17 cellular contexts compared by ENCODE assay signal in genomic region chr2:231132126-231132525, GRCh38. TPM values are rescaled to one million over a fixed set of nuclear protein-coding genes. Genes with fewer than 3 reads are reported as not detected.
DNase-seq lines count a peak whose midpoint lies in the region; ATAC-seq and TF ChIP-seq lines count a peak whose summit lies in the region.
"Had no signal": no experiment of that assay in that cellular context is flagged by ENCODE, and none has a peak within 500 bp of the region (broad histone marks: within the 10 kb centered on the region; RNA-seq: fewer than 3 reads in every experiment).

No MANE protein-coding gene starts in this region.

- H3F3A ChIP-seq in PC-9 (ENCODE audit: insufficient read depth, low read depth), result peaks cover 38% of the 10 kb centered on the region; the same call in 1 of the 2 replicates

- TF ChIP-seq CTCF in PC-9 (conservative IDR thresholded peaks at IDR 0.05) (no peak), epithelial cell of esophagus (IDR thresholded peaks at IDR 0.05; ENCODE audit: insufficient read depth, low read depth, low read length, missing control alignments) (no peak), esophagus squamous epithelium (IDR thresholded peaks at IDR 0.05) (no peak), GM13977 (IDR thresholded peaks at IDR 0.05; ENCODE audit: extremely low read depth, insufficient read depth, missing control alignments) (no peak), omental fat pad (IDR thresholded peaks at IDR 0.05) (no peak)

- no peaks in the 10 kb centered on the region for H3K27me3 ChIP-seq in PC-9 (ENCODE audit: insufficient read depth, low read depth)
- no peaks in the 10 kb centered on the region for H3K27me3 ChIP-seq in esophagus squamous epithelium
- H3K27me3 ChIP-seq: cardiac muscle cell had no signal

- peaks cover 39% of the 10 kb centered on the region for H3K4me1 ChIP-seq in PC-9 (replicated peaks; ENCODE audit: insufficient read depth)
- H3K4me1 ChIP-seq in esophagus squamous epithelium, result no peaks in the 10 kb centered on the region

- TF ChIP-seq POLR2A in esophagus squamous epithelium (IDR thresholded peaks at IDR 0.05), result no peak

- POLR2A ChIA-PET in PC-9 (lab: Charles Lee; ENCODE audit: unreplicated experiment), result interaction anchor here (0.6 kb wide), 1 partner anchor 94 kb away, joined by 4 read pairs; no protein-coding TSS in a partner anchor

- ATAC-seq in GM19452 (IDR thresholded peaks at IDR 0.05; ENCODE audit: unreplicated experiment) (no peak), omental fat pad (ENCODE audit: low FRiP score) (no peak)

- WGBS in esophagus squamous epithelium, 2 donors, result 85 to 100% methylated on average over 1 of the region's 1 CpG

- in situ Hi-C loops in GM13977 (cut with MboI; ENCODE audit: low pct_unique_long_range_greater_than_20kb, low sequenced_read_pairs, unreplicated experiment), result no loop called here

- CTCF ChIA-PET in PC-9 (lab: Charles Lee), result no interaction called here

- no peaks in the 10 kb centered on the region; the same call in none of the 2 replicates for H4K20me1 ChIP-seq in PC-9 (ENCODE audit: insufficient read depth)

- H2AFZ ChIP-seq in PC-9, result no peak overlapping the region
- H2AFZ ChIP-seq: parathyroid adenoma had no signal

- H3K36me3 ChIP-seq in PC-9 (ENCODE audit: low read depth), result peaks cover 6% of the 10 kb centered on the region; the same call in 1 of the 2 replicates
- peaks cover 0 to under 1% (median 0%) of the 10 kb centered on the region in 3 donors for H3K36me3 ChIP-seq in esophagus squamous epithelium
- H3K36me3 ChIP-seq: cardiac muscle cell had no signal

- no TSS peak for BruUV-seq in PC-9 (replicated peaks; lab: Mats Ljungman, UMichigan)

- H3K79me2 ChIP-seq in PC-9 (ENCODE audit: low read depth), result peaks cover 51% of the 10 kb centered on the region
- H3K79me2 ChIP-seq: parathyroid adenoma had no signal

- no peaks in the 10 kb centered on the region; the same call in 1 of the 2 replicates for H3K9me2 ChIP-seq in PC-9 (ENCODE audit: insufficient read depth)

- DNase-seq in Daoy (ENCODE audit: low read depth) (peak; percentile 9), PC-9 (no peak), epithelial cell of esophagus (ENCODE audit: low read depth) (peak; percentile 27), myocyte (ENCODE audit: low read depth) (peak; percentile 67), esophagus squamous epithelium (lab: John Stamatoyannopoulos, UW) (no peak), GM13977 (ENCODE audit: low spot score) (no peak), omental fat pad (ENCODE audit: low spot score) (no peak)
- DNase-seq: activated gamma-delta T cell treated with Interleukin-2 at 50 U/mL for 16 hours; Karpas-422; midbrain; NCI-H187 treated with DMSO at 0.1 percent for 48 hours; NCI-H748 treated with DMSO at 0.1 percent for 48 hours; stimulated activated CD8-positive, alpha-beta memory T cell treated with anti-CD3 and anti-CD28 coated beads, Interleukin-4, amount 100 ng/mL, for 48 hours; trophoblast cell had no signal

- H3K4me2 ChIP-seq in PC-9, result peak overlapping the region; percentile 22; the same call in 1 of the 2 replicates

- intact Hi-C loops in PC-9 (cut with micrococcal nuclease; ENCODE audit: unreplicated experiment) (no loop called here), esophagus squamous epithelium (cut with DNase I) (no loop called here)

- no peak overlapping the region for H3K4me3 ChIP-seq in PC-9
- H3K4me3 ChIP-seq in epithelial cell of esophagus (ENCODE audit: low read length), result no peak overlapping the region
- H3K4me3 ChIP-seq in esophagus squamous epithelium, result no peak overlapping the region
- H3K4me3 ChIP-seq: cardiac muscle cell had no signal

- H3K9me3 ChIP-seq in PC-9 (ENCODE audit: insufficient read depth, low read depth) (no peaks in the 10 kb centered on the region), esophagus squamous epithelium (no peaks in the 10 kb centered on the region)

- H3K27ac ChIP-seq in PC-9, result peak overlapping the region; percentile 46; the same call in 1 of the 2 replicates
- no peak overlapping the region for H3K27ac ChIP-seq in esophagus squamous epithelium
- H3K27ac ChIP-seq: cardiac muscle cell, parathyroid adenoma had no signal

RNA-seq across cellular contexts. Expression of gene HTR2B, which starts 7.3 kb away (rescaled TPM):
- total RNA-seq in Daoy (2014; rRNA removed; shearing (Covaris generic)), result not detected in 2 replicates
- not detected in 2 replicates for total RNA-seq in PC-9 (2021)
- 0.78 and 2.4 TPM in 2 replicates for total RNA-seq in myocyte
- 0.42 TPM for polyA plus RNA-seq in myocyte (2012)
- total RNA-seq in esophagus squamous epithelium, result under 1 TPM in 2 of 4 donors, not detected in 2; 0.22 to 0.76 TPM
- 1 to 10 TPM in 2 of 4 donors, under 1 TPM in 2; 0.37 to 1.5 (median 0.87) TPM for total RNA-seq in omental fat pad
- total RNA-seq: cardiac muscle cell had no signal
- polyA plus RNA-seq: cardiac muscle cell had no signal

Comparison
In these comparisons a context has a peak if more than half of its experiments do, and no peak if none do; other contexts are left out.
1. DNase-seq: peak in Daoy (single experiment), epithelial cell of esophagus (single experiment) and myocyte (single experiment); none in PC-9 (0 of 2), esophagus squamous epithelium (single experiment), GM13977 (single experiment) and omental fat pad (single experiment).